14 cellular contexts compared by ENCODE assay signal in genomic region chr2:46858697-46859080, GRCh38. TPM values are rescaled to one million over a fixed set of nuclear protein-coding genes. Genes with fewer than 3 reads are reported as not detected.
DNase-seq lines count a peak whose midpoint lies in the region; ATAC-seq and TF ChIP-seq lines count a peak whose summit lies in the region.
"Had no signal": no experiment of that assay in that cellular context is flagged by ENCODE, and none has a peak within 500 bp of the region (broad histone marks: within the 10 kb centered on the region; RNA-seq: fewer than 3 reads in every experiment).

No MANE protein-coding gene starts in this region.

- no peak for ATAC-seq in HCT116
- no peak for ATAC-seq in HG02642 (IDR thresholded peaks at IDR 0.05; ENCODE audit: poor library complexity, unreplicated experiment)
- ATAC-seq: stimulated activated naive CD8-positive, alpha-beta T cell treated with anti-CD3 and anti-CD28 coated beads, Interleukin-15, amount 100 ng/mL, for 72 hours had no signal

- no peak overlapping the region for H3K23ac ChIP-seq in mesenchymal stem cell (ENCODE audit: low read length in 2 of 2)

- H3K18ac ChIP-seq in mesenchymal stem cell (ENCODE audit: low read depth in 1 of 2, low read length in 2 of 2), result peak overlapping the region in 1 of 2 experiments; percentile 16

- no peak overlapping the region for H2BK5ac ChIP-seq in mesenchymal stem cell (ENCODE audit: low read depth, low read length, poor library complexity, severe bottlenecking)

- H3K27me3 Mint-ChIP-seq in MCF 10A (ENCODE audit: insufficient read depth, unreplicated experiment), result no peaks in the 10 kb centered on the region

- H3K27ac ChIP-seq in HCT116 (ENCODE audit: low read depth, low read length) (no peak overlapping the region), mesenchymal stem cell (ENCODE audit: low read length, poor library complexity, severe bottlenecking) (no peak overlapping the region), tibial nerve (peak overlapping the region in 3 of 4 donors; percentile 24 to 77 (median 62))

- CTCF ChIA-PET in HCT116 (lab: Charles Lee), result no interaction called here
- CTCF ChIA-PET in MCF 10A (lab: Yijun Ruan, JAX), result interaction anchor here (0.9 to 1.3 kb wide), 4 partner anchors 14 to 208 kb away, joined by 4 to 8 read pairs (median 5); no protein-coding TSS in a partner anchor

- DNase-seq in HCT116 (ENCODE audit: low read depth, low spot score) (no peak), MCF 10A (ENCODE audit: unreplicated experiment) (peak; percentile 81), mesenchymal stem cell (peak; percentile 78), tibial nerve (ENCODE audit: low spot score in 2 of 2) (peak in 1 of 2 donors; percentile 50), glomerular visceral epithelial cell (ENCODE audit: extremely low spot score) (no peak), OCI-M1 (lab: John Stamatoyannopoulos, UW) (no peak), COLO668 (lab: John Stamatoyannopoulos, UW; ENCODE audit: unreplicated experiment) (no peak)
- DNase-seq: activated B cell treated with CpG ODN at 0.5 μM for 24 hours; amygdala; effector memory CD4-positive, alpha-beta T cell; NCI-H2171; stimulated activated naive CD8-positive, alpha-beta T cell treated with anti-CD3 and anti-CD28 coated beads, Interleukin-15, amount 100 ng/mL, for 72 hours had no signal

- BruUV-seq in HCT116 (replicated peaks; lab: Mats Ljungman, UMichigan) (no TSS peak), MCF 10A (replicated peaks; lab: Mats Ljungman, UMichigan) (no TSS peak)

- H3K14ac ChIP-seq in mesenchymal stem cell (ENCODE audit: low read length in 2 of 2), result no peak overlapping the region

- H3K79me2 ChIP-seq in HCT116 (ENCODE audit: insufficient read depth, low read length), result no peaks in the 10 kb centered on the region

- H3K4me3 ChIP-seq in HCT116 (replicated peaks in 1 of 2; ENCODE audit: low read depth in 1 of 2, low read length in 2 of 2) (no peak overlapping the region), mesenchymal stem cell (ENCODE audit: insufficient read depth in 1 of 2, low read depth in 1 of 2, low read length in 2 of 2) (no peak overlapping the region), tibial nerve (no peak overlapping the region)
- H3K4me3 ChIP-seq: prostate gland had no signal

- TF ChIP-seq CTCF in HCT116 (IDR thresholded peaks at IDR 0.05 in 2 of 3, conservative IDR thresholded peaks at IDR 0.05 in 1 of 3; ENCODE audit: borderline replicate concordance in 1 of 3, insufficient read depth in 1 of 3, low read depth in 2 of 3, low read length in 2 of 3), result no peak
- no peak for TF ChIP-seq CTCF in MCF 10A (IDR thresholded peaks at IDR 0.05; ENCODE audit: unreplicated experiment)
- TF ChIP-seq CTCF in tibial nerve (IDR thresholded peaks at IDR 0.05), result no peak

- H3K4me3 Mint-ChIP-seq in MCF 10A (ENCODE audit: unreplicated experiment), result no peak overlapping the region
- H3K4me3 Mint-ChIP-seq: activated B cell treated with CpG ODN at 0.5 μM for 24 hours; stimulated activated naive CD8-positive, alpha-beta T cell treated with anti-CD3 and anti-CD28 coated beads, Interleukin-15, amount 100 ng/mL, for 72 hours had no signal

- H3K79me1 ChIP-seq in mesenchymal stem cell (replicated peaks; ENCODE audit: low read length, poor library complexity, severe bottlenecking), result no peaks in the 10 kb centered on the region

- peak overlapping the region in 1 of 2 experiments; percentile 20 for H2BK12ac ChIP-seq in mesenchymal stem cell (ENCODE audit: low read length in 2 of 2)

- H3K9ac ChIP-seq in HCT116 (ENCODE audit: low read length) (no peak overlapping the region), mesenchymal stem cell (ENCODE audit: low read length) (peak overlapping the region; percentile 86)

- peaks cover 36% of the 10 kb centered on the region for H3K4me1 Mint-ChIP-seq in MCF 10A (ENCODE audit: insufficient read depth, unreplicated experiment)
- H3K4me1 Mint-ChIP-seq: activated B cell treated with CpG ODN at 0.5 μM for 24 hours; stimulated activated naive CD8-positive, alpha-beta T cell treated with anti-CD3 and anti-CD28 coated beads, Interleukin-15, amount 100 ng/mL, for 72 hours had no signal

- H2AFZ ChIP-seq in HCT116 (ENCODE audit: low read depth, low read length, poor library complexity, severe bottlenecking) (no peak overlapping the region), mesenchymal stem cell (ENCODE audit: low read depth, low read length) (no peak overlapping the region)

- H4K8ac ChIP-seq in mesenchymal stem cell (ENCODE audit: low read length), result no peak overlapping the region

- H3K9me3 ChIP-seq in HCT116 (ENCODE audit: control insufficient read depth in 1 of 2, insufficient read depth in 1 of 2, low read depth in 1 of 2, low read length in 2 of 2) (no peaks in the 10 kb centered on the region), mesenchymal stem cell (ENCODE audit: control insufficient read depth, low read length) (no peaks in the 10 kb centered on the region), tibial nerve (no peaks in the 10 kb centered on the region)
- H3K9me3 ChIP-seq: prostate gland had no signal

- peak overlapping the region; percentile 33 for H2AK5ac ChIP-seq in mesenchymal stem cell (ENCODE audit: low read length, severe bottlenecking)

- intact Hi-C loops in HCT116 (cut with micrococcal nuclease) (no loop called here), MCF 10A (cut with micrococcal nuclease) (no loop called here)

- H3K27me3 ChIP-seq in HCT116 (ENCODE audit: insufficient read depth, low read length) (no peaks in the 10 kb centered on the region), mesenchymal stem cell (ENCODE audit: control insufficient read depth in 1 of 2, insufficient read depth in 1 of 2, low read length in 2 of 2) (no peaks in the 10 kb centered on the region), tibial nerve (no peaks in the 10 kb centered on the region)

- no peaks in the 10 kb centered on the region for H3K9me3 Mint-ChIP-seq in MCF 10A (ENCODE audit: unreplicated experiment)
- H3K9me3 Mint-ChIP-seq: activated B cell treated with CpG ODN at 0.5 μM for 24 hours had no signal

- no peaks in the 10 kb centered on the region for H3K36me3 ChIP-seq in HCT116 (ENCODE audit: control insufficient read depth in 1 of 2, insufficient read depth in 2 of 2, low read length in 2 of 2)
- no peaks in the 10 kb centered on the region for H3K36me3 ChIP-seq in mesenchymal stem cell (ENCODE audit: control insufficient read depth in 1 of 2, insufficient read depth in 2 of 2, low read depth in 1 of 2, low read length in 2 of 2)
- H3K36me3 ChIP-seq in tibial nerve, result no peaks in the 10 kb centered on the region
- H3K36me3 ChIP-seq: prostate gland had no signal

- peaks cover 29 to 51% of the 10 kb centered on the region in 2 experiments for H3K4me1 ChIP-seq in HCT116 (ENCODE audit: control insufficient read depth in 1 of 2, insufficient read depth in 2 of 2, low read length in 2 of 2)
- H3K4me1 ChIP-seq in mesenchymal stem cell (ENCODE audit: control insufficient read depth, insufficient read depth, low read depth, low read length), result peaks cover 23% of the 10 kb centered on the region
- H3K4me1 ChIP-seq in tibial nerve, result peaks cover 0 to 44% (median 5%) of the 10 kb centered on the region in 4 donors
- H3K4me1 ChIP-seq: prostate gland had no signal

- peak overlapping the region; percentile 64 for H3K27ac Mint-ChIP-seq in MCF 10A (ENCODE audit: low read depth, unreplicated experiment)
- H3K27ac Mint-ChIP-seq: activated B cell treated with CpG ODN at 0.5 μM for 24 hours; stimulated activated naive CD8-positive, alpha-beta T cell treated with anti-CD3 and anti-CD28 coated beads, Interleukin-15, amount 100 ng/mL, for 72 hours had no signal

- no peak overlapping the region for H2BK15ac ChIP-seq in mesenchymal stem cell (ENCODE audit: low read depth, poor library complexity, severe bottlenecking)

- peaks cover 9% of the 10 kb centered on the region for H3K36me3 Mint-ChIP-seq in MCF 10A (ENCODE audit: insufficient read depth, unreplicated experiment)

- H3K9me2 ChIP-seq in HCT116 (ENCODE audit: insufficient read depth), result no peaks in the 10 kb centered on the region; the same call in 1 of the 2 replicates

- H2BK120ac ChIP-seq in mesenchymal stem cell (ENCODE audit: low read depth, low read length), result no peak overlapping the region

- H3K4ac ChIP-seq in mesenchymal stem cell (ENCODE audit: low read depth in 1 of 2, low read length in 2 of 2), result no peak overlapping the region

- no peak for TF ChIP-seq POLR2A in HCT116 (IDR thresholded peaks at IDR 0.05; ENCODE audit: borderline replicate concordance, extremely low read depth, insufficient read depth, insufficient read length)
- TF ChIP-seq POLR2A in tibial nerve (IDR thresholded peaks at IDR 0.05), result no peak

- H3K4me2 ChIP-seq in HCT116 (ENCODE audit: low read length) (peak overlapping the region; percentile 10; the same call in 1 of the 2 replicates), mesenchymal stem cell (ENCODE audit: low read length, poor library complexity, severe bottlenecking) (no peak overlapping the region)

- RAD21 ChIA-PET in HCT116 (lab: Charles Lee; ENCODE audit: low non-redundant PET in 1 of 2, low total read pairs in 2 of 2, uncharacterized antibody in 2 of 2, unreplicated experiment in 2 of 2), result no interaction called here

- no peak for TF ChIP-seq RAD21 in HCT116 (IDR thresholded peaks at IDR 0.05; ENCODE audit: low read depth)

- no peak overlapping the region for H4K91ac ChIP-seq in mesenchymal stem cell (ENCODE audit: low read length)

- POLR2A ChIA-PET in HCT116 (lab: Charles Lee) (no interaction called here), MCF 10A (lab: Yijun Ruan, JAX) (interaction anchor here (0.7 to 2.0 kb wide), 7 partner anchors 9 to 213 kb away, joined by 3 to 15 read pairs (median 3); no protein-coding TSS in a partner anchor)

- H4K20me1 ChIP-seq in HCT116 (ENCODE audit: insufficient read depth), result no peaks in the 10 kb centered on the region

- WGBS in mesenchymal stem cell, result 62% methylated on average over 4 of the region's 4 CpGs
- WGBS in tibial nerve, 2 donors, result 75 to 87% methylated on average over 4 of the region's 4 CpGs

- peak in 1 of 2 donors; percentile 51 for TF ChIP-seq EP300 in tibial nerve (IDR thresholded peaks at IDR 0.05)

TF ChIP-seq in HCT116, 20 proteins besides CTCF, POLR2A, EP300 and RAD21 (continues in another document):
- TF ChIP-seq EZH2 (IDR thresholded peaks at IDR 0.05), result no peak
- TF ChIP-seq POLR2AphosphoS5 (IDR thresholded peaks at IDR 0.05; ENCODE audit: low read depth, low read length), result no peak
- TF ChIP-seq EGR1 (IDR thresholded peaks at IDR 0.05; ENCODE audit: low read depth), result no peak
- TF ChIP-seq JUND (IDR thresholded peaks at IDR 0.05), result no peak
- no peak for TF ChIP-seq TCF7L2 (IDR thresholded peaks at IDR 0.05; ENCODE audit: borderline replicate concordance, extremely low read depth, insufficient read depth, insufficient read length)
- no peak for TF ChIP-seq CBX3 (IDR thresholded peaks at IDR 0.05; ENCODE audit: low read depth)
- no peak for TF ChIP-seq ATF3 (IDR thresholded peaks at IDR 0.05)

RNA-seq across cellular contexts. Expression of gene MCFD2, which starts 56.9 kb away (rescaled TPM):
- total RNA-seq in HCT116 (2021; ENCODE audit: unreplicated experiment) (73.9 TPM), MCF 10A (2022) (157 and 238 TPM in 2 replicates), tibial nerve (100 to 1,000 TPM in 1 of 4 donors, 10 to 100 TPM in 3; 49.2 to 111 (median 56.0) TPM)
- 57.7 and 60.5 TPM in 2 replicates for polyA plus RNA-seq in HCT116 (2012)
- 212 TPM for polyA plus RNA-seq in mesenchymal stem cell (2013, experiment 1 of 2)
- 217 TPM for polyA plus RNA-seq in mesenchymal stem cell (2013, experiment 2 of 2)

Comparison
In these comparisons a context has a peak if more than half of its experiments do, and no peak if none do; other contexts are left out.
1. DNase-seq: peak in MCF 10A (single experiment) and mesenchymal stem cell (single experiment); none in HCT116 (single experiment), glomerular visceral epithelial cell (single experiment), OCI-M1 (single experiment) and COLO668 (single experiment).
2. H3K27ac ChIP-seq: peak in tibial nerve (3 of 4); none in HCT116 (single experiment) and mesenchymal stem cell (single experiment).